8 cellular contexts compared by ENCODE assay signal in the genomic region with DNA sequence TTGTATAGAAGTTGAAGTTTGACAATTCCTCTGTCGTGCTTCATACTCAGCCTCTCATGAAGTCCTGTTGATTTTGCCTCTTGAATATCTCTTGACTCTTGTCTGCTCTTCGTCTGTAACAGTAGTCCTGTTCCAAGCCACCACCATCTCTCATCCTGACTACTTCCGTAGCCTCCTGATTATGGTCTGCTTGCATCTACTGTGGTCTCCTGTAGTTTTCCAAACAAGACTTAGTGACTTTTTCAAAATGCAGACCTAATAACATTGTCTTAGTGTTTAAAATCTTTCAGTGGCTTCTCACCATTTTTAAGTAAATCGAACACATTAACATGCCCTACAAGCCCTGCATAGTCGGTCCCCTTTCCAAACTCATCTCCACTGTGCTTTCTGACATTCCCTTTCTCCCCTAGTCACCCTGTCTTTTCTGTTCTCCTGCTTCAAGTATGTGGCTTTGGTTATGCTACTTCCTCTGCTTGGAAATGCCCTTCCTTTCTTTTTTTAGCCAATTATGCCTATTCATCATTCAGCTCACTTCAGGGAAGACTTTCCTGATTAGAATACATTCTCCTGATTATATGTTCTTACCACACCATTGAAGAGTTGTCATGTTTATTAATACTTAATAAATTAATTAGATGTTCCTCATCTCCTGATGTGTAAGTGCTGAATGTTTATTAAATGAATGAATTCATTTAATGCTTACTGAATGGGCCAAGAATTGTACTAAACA. TPM values are rescaled to one million over a fixed set of nuclear protein-coding genes. Genes with fewer than 3 reads are reported as not detected.
DNase-seq lines count a peak whose midpoint lies in the region; TF ChIP-seq lines count a peak whose summit lies in the region.
"Had no signal": no experiment of that assay in that cellular context is flagged by ENCODE, and none has a peak within 500 bp of the region (broad histone marks: within the 10 kb centered on the region; RNA-seq: fewer than 3 reads in every experiment).

No MANE protein-coding gene starts in this region.

- H2AFZ ChIP-seq in OCI-LY1 (ENCODE audit: low read length) (no peak overlapping the region), trophoblast cell (ENCODE audit: insufficient read depth, low read length, poor library complexity) (no peak overlapping the region)

- H3K36me3 ChIP-seq in OCI-LY1 (ENCODE audit: insufficient read depth, low read length): 0 out of 2 replicates have a peak, but pooled peaks cover 6% of the 10 kb centered on the region
- no peaks in the 10 kb centered on the region for H3K36me3 ChIP-seq in trophoblast cell (ENCODE audit: control insufficient read depth in 1 of 2, insufficient read depth in 2 of 2, low read length in 2 of 2)

- H2BK12ac ChIP-seq in trophoblast cell (ENCODE audit: low read length): no peak overlapping the region

- H3K18ac ChIP-seq in trophoblast cell (ENCODE audit: low read length): no peak overlapping the region

- H3K4me3 ChIP-seq in GM08714 (ENCODE audit: low read length) (peak overlapping the region; percentile 92), OCI-LY1 (ENCODE audit: low read depth, low read length, poor library complexity, severe bottlenecking) (peak overlapping the region; percentile 81), trophoblast cell (ENCODE audit: low read depth, low read length) (no peak overlapping the region)

- peak overlapping the region; percentile 70 for H3K27ac Mint-ChIP-seq in endothelial cell (ENCODE audit: unreplicated experiment)

- H4K20me1 ChIP-seq in OCI-LY1 (ENCODE audit: insufficient read depth, low read length): 0 out of 2 replicates have a peak, but pooled peaks cover 2% of the 10 kb centered on the region

- H3K9ac ChIP-seq in OCI-LY1 (ENCODE audit: low read length) (peak overlapping the region; percentile 74; the same call in 1 of the 2 replicates), trophoblast cell (ENCODE audit: low read length) (no peak overlapping the region)

- H3K4me3 Mint-ChIP-seq in endothelial cell (ENCODE audit: unreplicated experiment): peak overlapping the region; percentile 88

- DNase-seq in endothelial cell (ENCODE audit: low spot score) (no peak), trophoblast cell (no peak), DMS 273 (lab: John Stamatoyannopoulos, UW; ENCODE audit: unreplicated experiment) (no peak), GM10266 (ENCODE audit: extremely low spot score) (no peak)
- no peak for DNase-seq in NK-92 treated with Interleukin-12 subunit alpha and Interleukin-12 subunit beta, amount 100 ng/mL, for 24 hours (lab: John Stamatoyannopoulos, UW)
- DNase-seq: amniotic stem cell had no signal

- H3K23ac ChIP-seq in trophoblast cell (ENCODE audit: low read length): no peak overlapping the region

- H3K36me3 Mint-ChIP-seq in endothelial cell (ENCODE audit: low read depth, unreplicated experiment): peaks cover 3% of the 10 kb centered on the region

- H2BK5ac ChIP-seq in trophoblast cell (ENCODE audit: low read depth, low read length, poor library complexity): no peak overlapping the region

- no peak overlapping the region for H4K8ac ChIP-seq in trophoblast cell (ENCODE audit: low read depth, low read length)

- H3K4me1 Mint-ChIP-seq in endothelial cell (ENCODE audit: unreplicated experiment): peaks cover 14% of the 10 kb centered on the region

- H3K79me1 ChIP-seq in trophoblast cell (ENCODE audit: low read length): peaks cover 13% of the 10 kb centered on the region

- H2BK120ac ChIP-seq in trophoblast cell (ENCODE audit: insufficient read depth, low read length, poor library complexity): no peak overlapping the region

- H3F3A ChIP-seq in OCI-LY1 (ENCODE audit: insufficient read depth, low read length): no peaks in the 10 kb centered on the region

- no peak overlapping the region for H3K27ac ChIP-seq in OCI-LY1 (ENCODE audit: low read depth, low read length, poor library complexity, severe bottlenecking)
- no peak overlapping the region for H3K27ac ChIP-seq in trophoblast cell (ENCODE audit: low read depth, low read length)

- H3K4me1 ChIP-seq in OCI-LY1 (ENCODE audit: insufficient read depth, low read length, severe bottlenecking): peaks cover 27% of the 10 kb centered on the region
- peaks cover 0 to 8% of the 10 kb centered on the region in 2 experiments for H3K4me1 ChIP-seq in trophoblast cell (ENCODE audit: control insufficient read depth in 1 of 2, insufficient read depth in 2 of 2, low read length in 2 of 2)

- peak overlapping the region; percentile 53 for H3K4ac ChIP-seq in trophoblast cell (ENCODE audit: low read depth, low read length)

- no peaks in the 10 kb centered on the region for H3K27me3 ChIP-seq in OCI-LY1 (ENCODE audit: insufficient read depth, low read length)
- H3K27me3 ChIP-seq in trophoblast cell (ENCODE audit: insufficient read depth, low read length): no peaks in the 10 kb centered on the region

- no CpG with 5 or more reads among the region's 5 CpGs for WGBS in trophoblast cell (ENCODE audit: extremely low coverage, insufficient coverage, insufficient read length)

- H3K4me2 ChIP-seq in OCI-LY1 (ENCODE audit: low read length) (peak overlapping the region; percentile 88), trophoblast cell (ENCODE audit: low read length) (peak overlapping the region; percentile 59)

- H3K27me3 Mint-ChIP-seq in endothelial cell (ENCODE audit: unreplicated experiment): peaks cover 7% of the 10 kb centered on the region

- no peak overlapping the region for H4K91ac ChIP-seq in trophoblast cell (ENCODE audit: low read depth, low read length)

- peaks cover 47% of the 10 kb centered on the region for H3K79me2 ChIP-seq in OCI-LY1 (ENCODE audit: insufficient read depth, low read length)
- H3K79me2 ChIP-seq in trophoblast cell (ENCODE audit: control insufficient read depth, insufficient read depth, low read length, poor library complexity): peaks cover 11% of the 10 kb centered on the region

- H4K12ac ChIP-seq in trophoblast cell (ENCODE audit: low read depth, low read length): no peak overlapping the region

- no peak overlapping the region for H3K14ac ChIP-seq in trophoblast cell (ENCODE audit: low read length)

- H3K9me2 ChIP-seq in OCI-LY1 (ENCODE audit: low read depth, low read length): no peaks in the 10 kb centered on the region

- no peak for TF ChIP-seq CTCF in OCI-LY1 (IDR thresholded peaks at IDR 0.05; ENCODE audit: low read length)
- TF ChIP-seq CTCF in endothelial cell (IDR thresholded peaks at IDR 0.05; ENCODE audit: unreplicated experiment): no peak
- TF ChIP-seq CTCF in GM10266 (IDR thresholded peaks at IDR 0.05; ENCODE audit: control insufficient read depth, insufficient read depth, low read depth, missing control alignments): no peak

- H3K9me3 ChIP-seq in OCI-LY1 (ENCODE audit: low read length): no peaks in the 10 kb centered on the region
- H3K9me3 ChIP-seq in trophoblast cell (ENCODE audit: insufficient read depth, low read depth, low read length): no peaks in the 10 kb centered on the region

- H3K9me3 Mint-ChIP-seq in endothelial cell (ENCODE audit: unreplicated experiment): no peaks in the 10 kb centered on the region

- no peak overlapping the region for H2AK5ac ChIP-seq in trophoblast cell (ENCODE audit: low read length)

RNA-seq across cellular contexts. Expression of gene SCYL2, which starts 2.0 kb away (rescaled TPM):
- 56.9 TPM for total RNA-seq in endothelial cell (ENCODE audit: unreplicated experiment)
- 45.1 and 45.6 TPM in 2 replicates for polyA plus RNA-seq in trophoblast cell (2013)

RNA-seq across cellular contexts. Expression of gene DEPDC4, which starts 2.1 kb away (rescaled TPM):
- 0.82 TPM for total RNA-seq in endothelial cell (ENCODE audit: unreplicated experiment)
- 2.1 and 2.6 TPM in 2 replicates for polyA plus RNA-seq in trophoblast cell (2013)
